ENCODE assay signal across 18 cellular contexts in genomic region chr21:28224191-28224755, GRCh38.
DNase-seq lines count a peak whose midpoint lies in the region; ATAC-seq, FAIRE-seq and TF ChIP-seq lines count a peak whose summit lies in the region.
"Had no signal": no experiment of that assay in that cellular context is flagged by ENCODE, and none has a peak within 500 bp of the region (broad histone marks: within the 10 kb centered on the region; RNA-seq: fewer than 3 reads in every experiment).

No MANE protein-coding gene starts in this region.

- TF ChIP-seq CTCF in fibroblast of the aortic adventitia (IDR thresholded peaks at IDR 0.05; ENCODE audit: insufficient read depth, low read length): no peak
- TF ChIP-seq CTCF in adrenal gland (IDR thresholded peaks at IDR 0.05): no peak

- no peak for ATAC-seq in GM21367 (IDR thresholded peaks at IDR 0.05; ENCODE audit: unreplicated experiment)
- ATAC-seq: HepG2 had no signal

- H3K9me3 ChIP-seq in small intestine (ENCODE audit: control insufficient read depth, low read depth) (no peaks in the 10 kb centered on the region), adrenal gland (replicated peaks in 1 of 3) (no peaks in the 10 kb centered on the region)

- no peak for FAIRE-seq in small intestine (lab: Jason Lieb, UNC)
- FAIRE-seq: GM12892, GM18507, H1, HepG2 had no signal

- DNase-seq in NCI-H226 (peak; percentile 79), fibroblast of the aortic adventitia (ENCODE audit: low read depth) (peak; percentile 50), kidney tubule cell (ENCODE audit: low spot score) (peak; percentile 9), small intestine (peak; percentile 71), Kasumi-1 (lab: John Stamatoyannopoulos, UW) (no peak), adrenal gland (no peak)
- DNase-seq: C1 segment of cervical spinal cord; CD4-positive, CD25-positive, alpha-beta regulatory T cell; CD8-positive, alpha-beta memory T cell; COR-L47; DMS 273 treated with DMSO at 0.1 percent for 48 hours; GDM1; H9 had no signal

- H3K4me3 ChIP-seq in fibroblast of the aortic adventitia (ENCODE audit: low read depth, low read length) (no peak overlapping the region), small intestine (ENCODE audit: low read depth in 1 of 2, low read length in 2 of 2) (no peak overlapping the region), adrenal gland (no peak overlapping the region)

- H3K36me3 ChIP-seq in small intestine (ENCODE audit: control insufficient read depth in 2 of 2, insufficient read depth in 2 of 2, low read length in 2 of 2) (no peaks in the 10 kb centered on the region), adrenal gland (replicated peaks in 1 of 2) (no peaks in the 10 kb centered on the region)

- TF ChIP-seq POLR2A in adrenal gland (IDR thresholded peaks at IDR 0.05): no peak

- no peak overlapping the region for H3K27ac ChIP-seq in small intestine (ENCODE audit: low read depth in 1 of 2, low read length in 1 of 2)
- no peak overlapping the region for H3K27ac ChIP-seq in adrenal gland

- H3K27me3 ChIP-seq in small intestine (ENCODE audit: control insufficient read depth in 2 of 2, insufficient read depth in 2 of 2, low read length in 2 of 2) (no peaks in the 10 kb centered on the region), adrenal gland (no peaks in the 10 kb centered on the region)

- H3K4me1 ChIP-seq in small intestine (ENCODE audit: control insufficient read depth in 2 of 2, insufficient read depth in 1 of 2, low read depth in 1 of 2, low read length in 1 of 2) (no peaks in the 10 kb centered on the region), adrenal gland (replicated peaks in 1 of 2) (no peaks in the 10 kb centered on the region)

- WGBS in small intestine, 3 donors: 26 to 65% (median 49%) methylated on average over 6 of the region's 6 CpGs
- 81 to 94% (median 89%) methylated on average over 6 of the region's 6 CpGs for WGBS in adrenal gland, 4 donors

- intact Hi-C loops in adrenal gland (cut with DNase I): no loop called here

Comparison
In these comparisons a context has a peak if more than half of its experiments do, and no peak if none do; other contexts are left out.
1. DNase-seq: peak in NCI-H226 (single experiment), fibroblast of the aortic adventitia (single experiment), kidney tubule cell (single experiment) and small intestine (single experiment); none in Kasumi-1 (0 of 2) and adrenal gland (0 of 7).